8 cellular contexts compared by ENCODE assay signal in the genomic region with DNA sequence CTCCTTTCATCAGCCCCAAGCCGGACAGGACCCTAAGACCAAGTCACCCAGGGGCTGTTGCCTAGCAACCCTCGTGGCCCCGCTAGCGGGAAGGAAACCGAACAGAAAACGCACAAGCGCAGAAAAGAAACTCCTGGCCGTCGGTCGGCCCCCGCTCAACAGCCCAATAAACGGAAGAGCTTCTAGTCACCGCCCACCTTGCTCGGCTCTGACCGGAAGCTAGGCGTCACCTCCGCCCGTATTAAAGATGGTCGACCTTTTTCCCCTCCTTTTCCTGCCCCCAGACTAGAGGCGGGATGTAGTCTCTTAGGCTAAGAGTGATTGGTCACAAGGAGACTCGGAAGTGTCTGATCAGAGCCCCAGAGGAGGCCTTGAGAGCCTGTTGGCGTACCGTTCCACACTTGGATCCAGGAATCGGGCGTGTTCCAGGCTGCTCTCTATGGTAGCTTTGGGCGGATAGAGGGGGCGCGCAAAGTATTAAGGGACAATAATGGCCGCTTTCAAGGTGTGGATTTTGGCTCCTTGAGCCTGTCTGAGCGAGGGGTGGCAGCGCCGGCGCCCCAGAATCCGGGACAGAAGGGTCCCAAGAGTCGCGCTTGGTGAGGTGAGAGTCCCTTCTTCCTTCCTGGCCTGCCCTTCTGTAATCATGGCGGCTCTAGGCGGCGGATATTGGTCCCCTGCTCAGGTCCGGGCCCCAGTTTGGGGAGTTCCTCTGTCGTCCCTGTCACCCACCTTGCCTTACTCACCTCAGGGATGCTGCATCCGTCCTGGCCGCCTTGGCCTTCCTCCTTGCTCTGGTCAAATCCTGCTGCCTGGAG. TPM values are rescaled to one million over a fixed set of nuclear protein-coding genes. Genes with fewer than 3 reads are reported as not detected.
DNase-seq lines count a peak whose midpoint lies in the region; ATAC-seq and TF ChIP-seq lines count a peak whose summit lies in the region.

A gene (plus strand): TSS at position 400 of the 818 bp plus-strand sequence. CDS start 2,311 bp downstream, outside the sequence.
A gene (minus strand): TSS at position 173 of the 818 bp plus-strand sequence. CDS start 2,871 bp downstream, outside the sequence.

- peaks cover 22 to 29% (median 25%) of the 10 kb centered on the region in 3 donors for H3K4me1 Mint-ChIP-seq in IgD-negative memory B cell

- peaks cover 4% of the 10 kb centered on the region for H3K36me3 Mint-ChIP-seq in IgD-negative memory B cell

- no peaks in the 10 kb centered on the region for H3K9me3 ChIP-seq in mononuclear cell (ENCODE audit: low read depth, low read length)

- H3K9me3 Mint-ChIP-seq in IgD-negative memory B cell: no peaks in the 10 kb centered on the region

- peak within 1 kb of the TSS; percentile 90 to 99 (median 98) for H3K4me3 Mint-ChIP-seq in IgD-negative memory B cell

- H3K27me3 ChIP-seq in mononuclear cell (ENCODE audit: insufficient read depth, low read length): no peaks in the 10 kb centered on the region

- peak; percentile 97 for ATAC-seq in GM21529 (IDR thresholded peaks at IDR 0.05; ENCODE audit: unreplicated experiment)

- peaks cover 33% of the 10 kb centered on the region for H3K4me1 ChIP-seq in mononuclear cell (ENCODE audit: insufficient read depth, low read length)

- H3K27me3 Mint-ChIP-seq in IgD-negative memory B cell: no peaks in the 10 kb centered on the region

- TF ChIP-seq CTCF in epithelial cell of esophagus (IDR thresholded peaks at IDR 0.05; ENCODE audit: insufficient read depth, low read depth, low read length, missing control alignments): no peak

- DNase-seq in DMS 273 treated with DMSO at 0.1 percent for 48 hours (lab: John Stamatoyannopoulos, UW): peak; percentile 99
- peak; percentile 90 for DNase-seq in OCI-M2 (lab: John Stamatoyannopoulos, UW; ENCODE audit: unreplicated experiment)
- peak; percentile 81 for DNase-seq in activated T-cell treated with anti-CD3 and anti-CD28 coated beads for 4 hours
- peak; percentile 99 for DNase-seq in epithelial cell of esophagus (ENCODE audit: low read depth)
- peak; percentile 70 to 78 for DNase-seq in stimulated activated CD8-positive, alpha-beta memory T cell treated with anti-CD3 and anti-CD28 coated beads, Interleukin-4, amount 100 ng/mL, for 1 hour (ENCODE audit: low read depth in 2 of 2, low spot score in 1 of 2)

- H3K4me3 ChIP-seq in epithelial cell of esophagus (ENCODE audit: low read length) (peak within 1 kb of the TSS; percentile 93), mononuclear cell (ENCODE audit: low read length) (peak within 1 kb of the TSS; percentile 93)

- H3K27ac Mint-ChIP-seq in IgD-negative memory B cell: peak within 1 kb of the TSS; percentile 79 to 99 (median 99)

RNA-seq across cellular contexts. Expression of the first gene that starts in this region (rescaled TPM):
- 29.9 TPM for polyA plus RNA-seq in IgD-negative memory B cell
- 38.0 TPM for total RNA-seq in mononuclear cell

RNA-seq across cellular contexts. Expression of the second gene that starts in this region (rescaled TPM):
- polyA plus RNA-seq in IgD-negative memory B cell: 15.3 TPM
- total RNA-seq in mononuclear cell: 10.9 TPM

Comparison
In these comparisons a context has a peak if more than half of its experiments do, and no peak if none do; other contexts are left out.
1. Peak in every context shown above with its lines: DNase-seq, ATAC-seq and H3K4me3 ChIP-seq.